Comparison of ENCODE assay signal across 1 cellular context in the genomic region with DNA sequence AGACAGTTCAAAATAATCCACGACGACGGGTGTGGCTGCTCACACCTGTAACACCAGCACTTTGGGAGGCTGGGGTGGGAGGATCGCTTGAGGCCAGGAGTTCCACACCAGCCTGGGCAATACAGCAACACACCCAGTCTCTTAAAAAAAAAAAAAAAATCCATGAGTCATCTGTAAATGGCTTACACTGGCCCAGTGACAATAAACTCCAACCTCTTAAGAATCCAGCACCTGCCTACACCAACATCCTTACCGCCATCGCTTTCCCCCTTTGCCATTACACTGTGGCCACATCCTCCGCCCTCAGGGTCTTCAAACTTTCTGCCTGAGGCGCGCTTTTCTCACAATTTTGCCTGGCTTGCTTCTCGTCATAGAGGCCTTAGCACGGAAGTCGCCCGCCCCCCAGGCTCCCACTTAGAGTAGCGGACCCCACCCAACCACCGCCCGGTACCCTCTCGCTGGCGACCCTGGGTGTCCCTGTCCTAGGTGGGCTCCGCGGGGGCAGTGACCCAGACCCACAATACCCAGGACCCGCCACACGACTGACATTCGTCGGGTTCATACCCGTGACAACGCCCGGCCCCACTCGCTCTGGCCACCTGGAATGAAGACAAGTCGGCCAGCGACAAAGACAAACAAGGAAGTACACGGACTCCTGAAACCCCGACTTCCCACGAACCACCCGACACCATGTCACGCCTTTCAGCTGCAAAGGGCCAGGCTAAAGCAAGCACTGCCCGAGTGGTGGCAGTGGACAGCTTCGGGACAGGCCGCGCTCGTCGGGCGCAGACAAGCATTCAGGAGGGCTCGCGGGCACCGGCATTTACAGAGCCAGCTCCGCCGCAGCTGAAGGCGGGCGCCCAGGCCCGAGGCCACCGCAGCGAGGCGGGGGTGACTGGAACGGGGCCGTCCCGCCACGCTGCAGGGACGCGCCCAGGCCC.
TF ChIP-seq lines count a peak whose summit lies in the region.

No MANE protein-coding gene starts in this region.

TF ChIP-seq in H1, 55 proteins besides CTCF, POLR2A, EP300 and RAD21:
- TF ChIP-seq SAP30 (IDR thresholded peaks at IDR 0.05; ENCODE audit: insufficient read depth, insufficient replicate concordance, low read length): peak; percentile 44
- TF ChIP-seq JUND (IDR thresholded peaks at IDR 0.05; ENCODE audit: low read length): no peak
